1 cellular context compared by ENCODE assay signal in the genomic region with DNA sequence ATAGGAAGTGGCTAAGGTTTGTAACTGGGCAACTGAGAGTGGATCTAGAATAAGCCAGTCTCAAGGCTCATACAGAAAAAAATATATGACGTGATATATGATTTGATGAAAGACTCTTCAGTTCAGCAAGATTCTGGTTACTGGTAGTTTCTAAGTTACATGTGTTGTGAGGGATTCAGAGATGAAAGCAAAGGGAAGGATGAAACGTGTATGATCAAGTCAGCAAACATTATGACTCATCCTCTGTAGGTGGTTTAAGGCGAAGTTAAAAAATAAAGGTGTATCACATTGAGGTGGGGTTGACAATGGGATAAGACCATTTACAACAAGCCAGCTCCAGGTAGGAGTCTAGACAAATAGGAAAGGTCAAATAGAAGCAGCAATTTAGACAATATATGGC.
TF ChIP-seq lines count a peak whose summit lies in the region.

No MANE protein-coding gene starts in this region.

TF ChIP-seq in K562, 482 proteins besides CTCF, POLR2A, EP300 and RAD21:
- TF ChIP-seq, protein P1, sequence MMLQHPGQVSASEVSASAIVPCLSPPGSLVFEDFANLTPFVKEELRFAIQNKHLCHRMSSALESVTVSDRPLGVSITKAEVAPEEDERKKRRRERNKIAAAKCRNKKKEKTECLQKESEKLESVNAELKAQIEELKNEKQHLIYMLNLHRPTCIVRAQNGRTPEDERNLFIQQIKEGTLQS (IDR thresholded peaks at IDR 0.05), result peak; percentile 70
- TF ChIP-seq, protein P1 (CRISPR knock-in tag; conservative IDR thresholded peaks at IDR 0.05), result no peak
- no peak for TF ChIP-seq POLR2AphosphoS5 (IDR thresholded peaks at IDR 0.05; ENCODE audit: control insufficient read depth, insufficient read depth, low read depth, low read length)
- no peak for TF ChIP-seq JUND (IDR thresholded peaks at IDR 0.05; ENCODE audit: borderline replicate concordance, low read depth, low read length)
- TF ChIP-seq JUND (tag; IDR thresholded peaks at IDR 0.05; ENCODE audit: borderline replicate concordance, low read depth, low read length), result peak; percentile 21; the same call in 1 of the 3 replicates
- TF ChIP-seq FOSL1 (tag; conservative IDR thresholded peaks at IDR 0.05), result peak; percentile 29; the same call in 1 of the 2 replicates
